In the genomic region with DNA sequence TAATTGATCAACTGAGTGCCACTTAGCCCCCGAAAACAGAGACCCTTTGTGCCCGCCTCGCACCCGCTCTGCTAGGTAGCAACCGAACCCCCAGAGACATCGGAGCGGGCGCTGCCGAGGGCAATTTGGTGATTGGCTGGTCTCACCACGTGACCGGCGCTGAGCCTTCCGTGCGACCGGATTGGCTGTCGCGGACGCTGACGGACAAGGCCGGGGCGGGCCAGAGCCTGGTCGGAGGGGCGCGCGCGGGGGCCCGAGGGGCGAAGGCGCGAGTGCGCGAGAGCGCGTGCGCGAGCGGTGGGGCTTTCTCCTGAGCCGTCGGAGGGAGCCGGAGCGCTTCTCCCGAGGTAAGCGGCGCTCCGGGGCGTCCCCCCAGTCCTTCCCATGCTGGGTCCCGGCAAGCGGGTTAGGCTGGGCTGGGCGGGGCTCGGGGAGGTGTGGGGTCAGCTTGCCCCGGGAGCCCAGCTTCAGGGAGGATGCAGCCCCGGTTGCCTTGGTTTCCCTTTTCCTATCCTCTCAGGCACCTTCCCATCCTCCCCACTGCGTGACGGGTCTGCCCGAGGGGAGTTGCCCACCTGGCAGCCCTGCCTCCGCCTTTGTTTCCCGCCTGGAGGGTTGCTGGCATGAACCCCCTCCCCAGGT, we compare ENCODE assay signal across 8 cellular contexts. TPM values are rescaled to one million over a fixed set of nuclear protein-coding genes. Genes with fewer than 3 reads are reported as not detected.
DNase-seq lines count a peak whose midpoint lies in the region; ATAC-seq and TF ChIP-seq lines count a peak whose summit lies in the region.

A gene (plus strand): TSS at position 303 of the 642 bp plus-strand sequence.

- ATAC-seq in HG03025 (IDR thresholded peaks at IDR 0.05; ENCODE audit: low FRiP score, unreplicated experiment): no peak
- ATAC-seq in GM18498 (IDR thresholded peaks at IDR 0.05; ENCODE audit: unreplicated experiment): no peak

- H3K9ac ChIP-seq in mucosa of rectum (ENCODE audit: low read depth in 1 of 2, low read length in 2 of 2): peak within 1 kb of the TSS; percentile 8 to 19

- 2% methylated on average over 12 of the region's 57 CpGs for WGBS in suprapubic skin

- DNase-seq in GM13976 (ENCODE audit: low spot score) (peak; percentile 37), NCI-H146 (lab: John Stamatoyannopoulos, UW) (peak; percentile 99), fibroblast of gingiva (ENCODE audit: low read depth) (peak; percentile 4), suprapubic skin (ENCODE audit: low spot score in 2 of 2) (peak; percentile 84 to 85)
- peak; percentile 16 to 27 for DNase-seq in activated CD4-positive, alpha-beta T cell treated with anti-CD3 and anti-CD28 coated beads, Interleukin-2, amount 50 U/mL, for 48 hours

- peaks cover 8 to 24% of the 10 kb centered on the region in 2 donors for H3K27me3 ChIP-seq in mucosa of rectum (ENCODE audit: control insufficient read depth in 2 of 2, insufficient read depth in 2 of 2, low read length in 2 of 2)
- H3K27me3 ChIP-seq in suprapubic skin: peaks cover 12% of the 10 kb centered on the region

- H3K4me1 ChIP-seq in mucosa of rectum (ENCODE audit: control insufficient read depth in 2 of 2, insufficient read depth in 2 of 2, low read length in 2 of 2): peaks cover 0 to 3% of the 10 kb centered on the region in 2 donors
- peaks cover 24% of the 10 kb centered on the region for H3K4me1 ChIP-seq in suprapubic skin

- no peak for TF ChIP-seq POLR2A in suprapubic skin (IDR thresholded peaks at IDR 0.05)

- in situ Hi-C loops in GM13976 (cut with MboI; ENCODE audit: low sequenced_read_pairs, unreplicated experiment): loop anchor here (25.0 kb wide), 2 partner anchors 301 to 349 kb away; no protein-coding TSS in a partner anchor

- H3K9me3 ChIP-seq in mucosa of rectum (ENCODE audit: control insufficient read depth in 2 of 2, low read length in 2 of 2) (no peaks in the 10 kb centered on the region), suprapubic skin (no peaks in the 10 kb centered on the region)

- H3K4me3 ChIP-seq in mucosa of rectum (ENCODE audit: low read length in 2 of 2) (peak within 1 kb of the TSS; percentile 61), suprapubic skin (peak within 1 kb of the TSS; percentile 56)

- H3K36me3 ChIP-seq in mucosa of rectum (ENCODE audit: control insufficient read depth in 2 of 2, insufficient read depth in 2 of 2, low read length in 2 of 2) (no peaks in the 10 kb centered on the region), suprapubic skin (no peaks in the 10 kb centered on the region)

- TF ChIP-seq EP300 in suprapubic skin (IDR thresholded peaks at IDR 0.05): no peak

- TF ChIP-seq CTCF in GM13976 (IDR thresholded peaks at IDR 0.05; ENCODE audit: borderline replicate concordance, control extremely low read depth, extremely low read depth, insufficient read depth, missing control alignments) (no peak), suprapubic skin (IDR thresholded peaks at IDR 0.05) (no peak)

- H3K27ac ChIP-seq in mucosa of rectum (ENCODE audit: low read depth in 2 of 2, low read length in 2 of 2): no peak within 1 kb of the TSS
- H3K27ac ChIP-seq in suprapubic skin: no peak within 1 kb of the TSS

RNA-seq across cellular contexts. Expression of the gene that starts here (rescaled TPM):
- total RNA-seq in suprapubic skin: 1 to 10 TPM in 2 of 4 donors, under 1 TPM in 2; 0.70 to 4.0 (median 1.4) TPM

Comparison
In these comparisons a context has a peak if more than half of its experiments do, and no peak if none do; other contexts are left out.
1. DNase-seq: peak in every context shown above with its lines; median percentile 99 in NCI-H146; 84 in suprapubic skin; 37 in GM13976; 22 in activated CD4-positive, alpha-beta T cell treated with anti-CD3 and anti-CD28 coated beads, Interleukin-2, amount 50 U/mL, for 48 hours; 4 in fibroblast of gingiva.